ENCODE assay signal across 1 cellular context in the genomic region with DNA sequence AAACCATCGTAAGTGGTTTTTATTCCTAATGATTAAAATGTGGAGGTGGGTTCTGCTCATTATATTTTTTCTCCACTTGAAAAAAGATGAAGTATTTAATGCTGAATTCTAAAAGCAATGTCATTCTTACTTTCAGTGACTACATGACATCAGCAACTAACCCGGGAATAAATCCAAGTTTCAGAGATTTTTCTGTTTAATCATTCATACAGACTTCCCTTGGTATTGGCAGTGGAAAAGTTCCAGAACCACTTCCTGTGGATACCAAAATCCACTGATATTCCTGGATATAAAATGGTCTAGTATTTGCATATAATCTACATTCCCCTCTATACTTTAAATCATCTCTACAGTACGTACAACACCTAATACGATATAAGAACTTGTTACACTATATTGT.
TF ChIP-seq lines count a peak whose summit lies in the region.

No MANE protein-coding gene starts in this region.

TF ChIP-seq in GM23338, 12 proteins besides CTCF, POLR2A, EP300 and RAD21 (continued from another document):
- TF ChIP-seq, protein P1, sequence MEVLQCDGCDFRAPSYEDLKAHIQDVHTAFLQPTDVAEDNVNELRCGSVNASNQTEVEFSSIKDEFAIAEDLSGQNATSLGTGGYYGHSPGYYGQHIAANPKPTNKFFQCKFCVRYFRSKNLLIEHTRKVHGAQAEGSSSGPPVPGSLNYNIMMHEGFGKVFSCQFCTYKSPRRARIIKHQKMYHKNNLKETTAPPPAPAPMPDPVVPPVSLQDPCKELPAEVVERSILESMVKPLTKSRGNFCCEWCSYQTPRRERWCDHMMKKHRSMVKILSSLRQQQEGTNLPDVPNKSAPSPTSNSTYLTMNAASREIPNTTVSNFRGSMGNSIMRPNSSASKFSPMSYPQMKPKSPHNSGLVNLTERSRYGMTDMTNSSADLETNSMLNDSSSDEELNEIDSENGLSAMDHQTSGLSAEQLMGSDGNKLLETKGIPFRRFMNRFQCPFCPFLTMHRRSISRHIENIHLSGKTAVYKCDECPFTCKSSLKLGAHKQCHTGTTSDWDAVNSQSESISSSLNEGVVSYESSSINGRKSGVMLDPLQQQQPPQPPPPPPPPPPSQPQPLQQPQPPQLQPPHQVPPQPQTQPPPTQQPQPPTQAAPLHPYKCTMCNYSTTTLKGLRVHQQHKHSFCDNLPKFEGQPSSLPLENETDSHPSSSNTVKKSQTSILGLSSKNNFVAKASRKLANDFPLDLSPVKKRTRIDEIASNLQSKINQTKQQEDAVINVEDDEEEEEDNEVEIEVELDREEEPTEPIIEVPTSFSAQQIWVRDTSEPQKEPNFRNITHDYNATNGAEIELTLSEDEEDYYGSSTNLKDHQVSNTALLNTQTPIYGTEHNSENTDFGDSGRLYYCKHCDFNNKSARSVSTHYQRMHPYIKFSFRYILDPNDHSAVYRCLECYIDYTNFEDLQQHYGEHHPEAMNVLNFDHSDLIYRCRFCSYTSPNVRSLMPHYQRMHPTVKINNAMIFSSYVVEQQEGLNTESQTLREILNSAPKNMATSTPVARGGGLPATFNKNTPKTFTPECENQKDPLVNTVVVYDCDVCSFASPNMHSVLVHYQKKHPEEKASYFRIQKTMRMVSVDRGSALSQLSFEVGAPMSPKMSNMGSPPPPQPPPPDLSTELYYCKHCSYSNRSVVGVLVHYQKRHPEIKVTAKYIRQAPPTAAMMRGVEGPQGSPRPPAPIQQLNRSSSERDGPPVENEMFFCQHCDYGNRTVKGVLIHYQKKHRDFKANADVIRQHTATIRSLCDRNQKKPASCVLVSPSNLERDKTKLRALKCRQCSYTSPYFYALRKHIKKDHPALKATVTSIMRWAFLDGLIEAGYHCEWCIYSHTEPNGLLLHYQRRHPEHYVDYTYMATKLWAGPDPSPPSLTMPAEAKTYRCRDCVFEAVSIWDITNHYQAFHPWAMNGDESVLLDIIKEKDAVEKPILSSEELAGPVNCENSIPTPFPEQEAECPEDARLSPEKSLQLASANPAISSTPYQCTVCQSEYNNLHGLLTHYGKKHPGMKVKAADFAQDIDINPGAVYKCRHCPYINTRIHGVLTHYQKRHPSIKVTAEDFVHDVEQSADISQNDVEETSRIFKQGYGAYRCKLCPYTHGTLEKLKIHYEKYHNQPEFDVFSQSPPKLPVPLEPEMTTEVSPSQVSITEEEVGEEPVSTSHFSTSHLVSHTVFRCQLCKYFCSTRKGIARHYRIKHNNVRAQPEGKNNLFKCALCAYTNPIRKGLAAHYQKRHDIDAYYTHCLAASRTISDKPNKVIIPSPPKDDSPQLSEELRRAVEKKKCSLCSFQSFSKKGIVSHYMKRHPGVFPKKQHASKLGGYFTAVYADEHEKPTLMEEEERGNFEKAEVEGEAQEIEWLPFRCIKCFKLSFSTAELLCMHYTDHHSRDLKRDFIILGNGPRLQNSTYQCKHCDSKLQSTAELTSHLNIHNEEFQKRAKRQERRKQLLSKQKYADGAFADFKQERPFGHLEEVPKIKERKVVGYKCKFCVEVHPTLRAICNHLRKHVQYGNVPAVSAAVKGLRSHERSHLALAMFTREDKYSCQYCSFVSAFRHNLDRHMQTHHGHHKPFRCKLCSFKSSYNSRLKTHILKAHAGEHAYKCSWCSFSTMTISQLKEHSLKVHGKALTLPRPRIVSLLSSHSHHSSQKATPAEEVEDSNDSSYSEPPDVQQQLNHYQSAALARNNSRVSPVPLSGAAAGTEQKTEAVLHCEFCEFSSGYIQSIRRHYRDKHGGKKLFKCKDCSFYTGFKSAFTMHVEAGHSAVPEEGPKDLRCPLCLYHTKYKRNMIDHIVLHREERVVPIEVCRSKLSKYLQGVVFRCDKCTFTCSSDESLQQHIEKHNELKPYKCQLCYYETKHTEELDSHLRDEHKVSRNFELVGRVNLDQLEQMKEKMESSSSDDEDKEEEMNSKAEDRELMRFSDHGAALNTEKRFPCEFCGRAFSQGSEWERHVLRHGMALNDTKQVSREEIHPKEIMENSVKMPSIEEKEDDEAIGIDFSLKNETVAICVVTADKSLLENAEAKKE (CRISPR knock-in tag; IDR thresholded peaks at IDR 0.05): no peak
- TF ChIP-seq NANOG (IDR thresholded peaks at IDR 0.05; ENCODE audit: borderline replicate concordance) (no peak), CREB1 (CRISPR knock-in tag; IDR thresholded peaks at IDR 0.05; ENCODE audit: low read depth) (no peak), POLR2AphosphoS5 (IDR thresholded peaks at IDR 0.05; ENCODE audit: low read depth) (no peak), STAT1 (IDR thresholded peaks at IDR 0.05; ENCODE audit: unreplicated experiment) (no peak), ZNF114 (CRISPR knock-in tag; IDR thresholded peaks at IDR 0.05) (no peak)
- TF ChIP-seq, protein P2, sequence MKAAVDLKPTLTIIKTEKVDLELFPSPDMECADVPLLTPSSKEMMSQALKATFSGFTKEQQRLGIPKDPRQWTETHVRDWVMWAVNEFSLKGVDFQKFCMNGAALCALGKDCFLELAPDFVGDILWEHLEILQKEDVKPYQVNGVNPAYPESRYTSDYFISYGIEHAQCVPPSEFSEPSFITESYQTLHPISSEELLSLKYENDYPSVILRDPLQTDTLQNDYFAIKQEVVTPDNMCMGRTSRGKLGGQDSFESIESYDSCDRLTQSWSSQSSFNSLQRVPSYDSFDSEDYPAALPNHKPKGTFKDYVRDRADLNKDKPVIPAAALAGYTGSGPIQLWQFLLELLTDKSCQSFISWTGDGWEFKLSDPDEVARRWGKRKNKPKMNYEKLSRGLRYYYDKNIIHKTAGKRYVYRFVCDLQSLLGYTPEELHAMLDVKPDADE (IDR thresholded peaks at IDR 0.05): no peak
